In the genomic region with DNA sequence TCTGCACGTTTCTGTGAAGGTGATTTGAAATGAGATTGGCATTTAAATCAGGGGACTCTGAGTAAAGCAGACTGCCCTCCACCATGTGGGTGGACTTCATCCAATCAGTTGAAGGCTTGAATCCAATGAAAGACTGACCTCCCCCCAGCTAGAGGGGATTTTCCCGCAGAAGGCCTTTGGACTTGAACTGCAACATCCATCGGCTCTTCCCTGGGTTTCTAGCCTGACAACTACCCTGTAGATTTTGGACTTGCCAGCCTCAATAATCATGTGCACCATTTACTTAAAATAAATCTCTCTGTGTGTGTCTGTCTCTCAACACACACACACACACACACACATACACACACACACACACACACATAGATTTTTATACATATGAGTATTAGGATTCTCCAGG, we compare ENCODE assay signal across 27 cellular contexts.
"Had no signal": no experiment of that assay in that cellular context is flagged by ENCODE, and none has a peak within 500 bp of the region (broad histone marks: within the 10 kb centered on the region; RNA-seq: fewer than 3 reads in every experiment).

No MANE protein-coding gene starts in this region.

- H3K4me1 ChIP-seq: stomach, suprapubic skin, testis, thyroid gland, tibial artery, tibial nerve, transverse colon, upper lobe of left lung, upper lobe of right lung, uterus, vagina had no signal

- FAIRE-seq: urothelium cell line had no signal

- ATAC-seq: stimulated activated effector memory CD8-positive, alpha-beta T cell treated with anti-CD3 and anti-CD28 coated beads, Interleukin-12 subunit alpha, Interleukin-12 subunit beta, amount 100 ng/mL, for 72 hours; stimulated activated memory B cell treated with anti-CD40 and anti-IgM and Interleukin-4, amounts not matched to agents 10 μg/mL and 1 μg/mL and 100 μg/mL, for 72 hours; stimulated activated naive B cell treated with anti-CD40 and anti-IgM and Interleukin-4, amounts not matched to agents 10 μg/mL and 1 μg/mL and 100 μg/mL, for 72 hours; stimulated activated naive CD8-positive, alpha-beta T cell treated with anti-CD3 and anti-CD28 coated beads, Interleukin-15, amount 100 ng/mL, for 72 hours; stimulated activated naive CD8-positive, alpha-beta T cell treated with anti-CD3 and anti-CD28 coated beads, Interleukin-15, Interleukin-2, amounts not matched to agents 100 U/mL and 50 U/mL, for 24 hours; upper lobe of right lung had no signal

- H3K27me3 ChIP-seq: stomach, suprapubic skin, testis, thyroid gland, tibial artery, tibial nerve, transverse colon, upper lobe of left lung, upper lobe of right lung, uterus, vagina had no signal

- H3K9me3 ChIP-seq: stomach, suprapubic skin, testis, thoracic aorta, thyroid gland, tibial artery, tibial nerve, transverse colon, upper lobe of left lung, upper lobe of right lung, uterus, vagina had no signal

- H3K36me3 ChIP-seq: stomach, suprapubic skin, thoracic aorta, thyroid gland, tibial artery, tibial nerve, transverse colon, upper lobe of left lung, upper lobe of right lung, uterus, vagina had no signal

- H3K4me3 ChIP-seq: stomach, suprapubic skin, testis, thoracic aorta, thyroid gland, tibial artery, tibial nerve, transverse colon, upper lobe of left lung, upper lobe of right lung, uterus, vagina had no signal

- DNase-seq: stimulated activated CD4-positive, alpha-beta T cell treated with anti-CD3 and anti-CD28 coated beads, Interleukin-2, amount 100 ng/mL, for 48 hours; stimulated activated CD4-positive, alpha-beta T cell treated with anti-CD3 and anti-CD28 coated beads, Interleukin-4, amount 100 ng/mL, for 1 hour; stimulated activated CD4-positive, alpha-beta T cell treated with anti-CD3 and anti-CD28 coated beads, Interleukin-4, amount 100 ng/mL, for 24 hours; stimulated activated CD4-positive, alpha-beta T cell treated with anti-CD3 and anti-CD28 coated beads, Interleukin-4, amount 100 ng/mL, for 4 hours; stimulated activated CD8-positive, alpha-beta memory T cell treated with anti-CD3 and anti-CD28 coated beads, Interleukin-4, amount 100 ng/mL, for 48 hours; stimulated activated naive B cell treated with anti-CD40 and anti-IgM and Interleukin-4, amounts not matched to agents 10 μg/mL and 1 μg/mL and 100 μg/mL, for 72 hours; stimulated activated naive CD4-positive, alpha-beta T cell; stimulated activated naive CD4-positive, alpha-beta T cell treated with Interleukin-2 at 50 U/mL for 16 hours; stimulated activated naive CD8-positive, alpha-beta T cell treated with anti-CD3 and anti-CD28 coated beads, Interleukin-15, amount 100 ng/mL, for 72 hours; stimulated activated naive CD8-positive, alpha-beta T cell treated with anti-CD3 and anti-CD28 coated beads, Interleukin-15, Interleukin-2, amounts not matched to agents 100 U/mL and 50 U/mL, for 24 hours; stomach; substantia nigra; testis; thyroid gland; tibial artery; transverse colon; trophoblast cell; upper lobe of left lung; upper lobe of right lung; uterus had no signal

- H3K27ac ChIP-seq: stomach, suprapubic skin, testis, thoracic aorta, thyroid gland, tibial artery, tibial nerve, transverse colon, upper lobe of left lung, upper lobe of right lung, uterus, vagina had no signal
